ENCODE assay signal across 13 cellular contexts in the genomic region with DNA sequence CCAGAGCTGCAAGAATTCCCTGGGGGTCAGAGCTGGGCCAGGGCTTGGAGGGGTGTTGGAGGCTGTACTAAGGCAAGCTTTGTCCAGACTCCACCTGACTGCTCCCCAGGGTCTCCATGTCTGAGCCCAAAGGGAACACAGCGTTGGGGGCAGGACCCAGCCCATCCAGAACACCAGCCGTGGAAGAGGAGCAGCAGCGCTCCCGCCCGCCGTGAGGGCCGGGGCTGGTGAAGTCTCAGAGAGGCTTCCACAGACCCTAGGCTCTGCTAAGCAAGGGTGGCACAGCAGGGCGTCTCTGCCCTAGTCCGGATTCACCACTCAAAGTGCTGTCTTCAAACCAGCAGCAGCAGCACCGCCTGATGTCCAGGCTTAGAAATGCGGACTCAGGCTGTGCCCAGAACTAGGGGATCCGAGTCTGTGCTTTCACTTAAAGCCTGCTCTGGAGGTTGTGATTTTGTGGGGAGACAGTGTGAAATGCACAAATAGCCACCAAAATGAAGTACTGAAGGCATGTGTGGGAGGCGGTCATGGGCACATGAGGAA. TPM values are rescaled to one million over a fixed set of nuclear protein-coding genes. Genes with fewer than 3 reads are reported as not detected.
DNase-seq lines count a peak whose midpoint lies in the region; ATAC-seq, FAIRE-seq and TF ChIP-seq lines count a peak whose summit lies in the region.
"Had no signal": no experiment of that assay in that cellular context is flagged by ENCODE, and none has a peak within 500 bp of the region (broad histone marks: within the 10 kb centered on the region; RNA-seq: fewer than 3 reads in every experiment).

No MANE protein-coding gene starts in this region.

- DNase-seq in D721Med (ENCODE audit: insufficient read length, low spot score) (no peak), OCI-M1 (lab: John Stamatoyannopoulos, UW) (peak; percentile 16), erythroblast (lab: John Stamatoyannopoulos, UW) (peak; percentile 20 to 25), retinal pigment epithelial cell (ENCODE audit: low read depth) (no peak), small intestine (no peak), NCI-H226 (no peak)
- DNase-seq in activated T-cell treated with anti-CD3 and anti-CD28 coated beads, Interleukin-2, amount 50 U/mL, for 1 hour, result no peak
- DNase-seq: activated CD4-positive, CD25-positive, alpha-beta regulatory T cell; Kasumi-1; Right ventricle myocardium superior had no signal

- H3K27me3 ChIP-seq in small intestine (ENCODE audit: control insufficient read depth in 2 of 2, insufficient read depth in 2 of 2, low read length in 2 of 2), result no peaks in the 10 kb centered on the region

- no peaks in the 10 kb centered on the region for H3K9me3 ChIP-seq in small intestine (ENCODE audit: control insufficient read depth, low read depth)
- H3K9me3 ChIP-seq: mucosa of descending colon had no signal

- H3K36me3 ChIP-seq in small intestine (ENCODE audit: control insufficient read depth in 2 of 2, insufficient read depth in 2 of 2, low read length in 2 of 2), result no peaks in the 10 kb centered on the region

- H3K27ac ChIP-seq in small intestine (ENCODE audit: low read depth in 1 of 2, low read length in 1 of 2), result no peak overlapping the region

- TF ChIP-seq POLR2A in erythroblast (IDR thresholded peaks at IDR 0.05; ENCODE audit: low read length), result no peak

- TF ChIP-seq CTCF in D721Med (IDR thresholded peaks at IDR 0.05; ENCODE audit: insufficient read depth, missing control alignments) (peak; percentile 27), retinal pigment epithelial cell (conservative IDR thresholded peaks at IDR 0.05; ENCODE audit: low read depth, low read length) (peak; percentile 29)

- H3K4me3 ChIP-seq in retinal pigment epithelial cell (ENCODE audit: low read length) (no peak overlapping the region), small intestine (ENCODE audit: low read depth in 1 of 2, low read length in 2 of 2) (no peak overlapping the region)
- H3K4me3 ChIP-seq: mucosa of descending colon had no signal

- WGBS in small intestine, 3 donors, result 83 to 90% (median 84%) methylated on average over 9 to 13 of the region's 13 CpGs

- no peak for ATAC-seq in GM19328 (IDR thresholded peaks at IDR 0.05; ENCODE audit: unreplicated experiment)
- ATAC-seq: mucosa of descending colon had no signal

- FAIRE-seq in D721Med (lab: Jason Lieb, UNC), result no peak
- FAIRE-seq in small intestine (lab: Jason Lieb, UNC), result no peak
- FAIRE-seq: endometrium had no signal

- peaks cover 6% of the 10 kb centered on the region in 2 donors for H3K4me1 ChIP-seq in small intestine (ENCODE audit: control insufficient read depth in 2 of 2, insufficient read depth in 1 of 2, low read depth in 1 of 2, low read length in 1 of 2)

RNA-seq across cellular contexts. Expression of gene AQP1, which starts 16.7 kb away (rescaled TPM):
- polyA plus RNA-seq in small intestine, result 100 to 1,000 TPM in 1 of 3 donors, 10 to 100 TPM in 2; 17.8 to 175 (median 19.9) TPM

Comparison
In these comparisons a context has a peak if more than half of its experiments do, and no peak if none do; other contexts are left out.
1. DNase-seq: peak in OCI-M1 (single experiment) and erythroblast (2 of 2); none in D721Med (single experiment), retinal pigment epithelial cell (single experiment), activated T-cell treated with anti-CD3 and anti-CD28 coated beads, Interleukin-2, amount 50 U/mL, for 1 hour (single experiment), small intestine (single experiment) and NCI-H226 (single experiment).